Comparison of ENCODE assay signal across 8 cellular contexts in genomic region chr15:52569244-52569585, GRCh38. TPM values are rescaled to one million over a fixed set of nuclear protein-coding genes. Genes with fewer than 3 reads are reported as not detected.
DNase-seq lines count a peak whose midpoint lies in the region; ATAC-seq and TF ChIP-seq lines count a peak whose summit lies in the region.

No MANE protein-coding gene starts in this region.

- TF ChIP-seq CTCF in hepatocyte (IDR thresholded peaks at IDR 0.05; ENCODE audit: poor library complexity): no peak
- no peak for TF ChIP-seq CTCF in foreskin keratinocyte (conservative IDR thresholded peaks at IDR 0.05)

- DNase-seq in H7 (no peak), hepatocyte (ENCODE audit: low spot score) (no peak), SHP77 treated with DMSO at 0.1 percent for 48 hours (lab: John Stamatoyannopoulos, UW) (no peak), foreskin keratinocyte (no peak), kidney glomerular epithelial cell (lab: John Stamatoyannopoulos, UW) (no peak)
- no peak for DNase-seq in activated CD4-positive, alpha-beta memory T cell treated with anti-CD3 and anti-CD28 coated beads for 36 hours

- peak overlapping the region; percentile 96 for H3K27ac Mint-ChIP-seq in activated CD4-positive, alpha-beta memory T cell treated with anti-CD3 and anti-CD28 coated beads for 36 hours
- H3K27ac Mint-ChIP-seq in stimulated activated memory B cell treated with anti-CD40 and anti-IgM and Interleukin-4, amounts not matched to agents 10 μg/mL and 1 μg/mL and 100 μg/mL, for 72 hours: peak overlapping the region; percentile 89

- peaks cover 25% of the 10 kb centered on the region for H3K4me1 Mint-ChIP-seq in activated CD4-positive, alpha-beta memory T cell treated with anti-CD3 and anti-CD28 coated beads for 36 hours (ENCODE audit: low read depth)
- peaks cover 28% of the 10 kb centered on the region for H3K4me1 Mint-ChIP-seq in stimulated activated memory B cell treated with anti-CD40 and anti-IgM and Interleukin-4, amounts not matched to agents 10 μg/mL and 1 μg/mL and 100 μg/mL, for 72 hours

- peak overlapping the region; percentile 91 for H3K4me2 ChIP-seq in hepatocyte

- intact Hi-C loops in activated CD4-positive, alpha-beta memory T cell treated with anti-CD3 and anti-CD28 coated beads for 36 hours (cut with micrococcal nuclease): loop anchor here (1.0 kb wide), 2 partner anchors 10 to 109 kb away; no protein-coding TSS in a partner anchor

- H3K4me3 ChIP-seq in H7 (ENCODE audit: insufficient read depth, low read depth, low read length): peak overlapping the region; percentile 89; the same call in 1 of the 2 replicates
- no peak overlapping the region for H3K4me3 ChIP-seq in hepatocyte

- peaks cover 43% of the 10 kb centered on the region for H3K79me2 ChIP-seq in hepatocyte

- peak overlapping the region; percentile 98 for H3K4me3 Mint-ChIP-seq in activated CD4-positive, alpha-beta memory T cell treated with anti-CD3 and anti-CD28 coated beads for 36 hours
- H3K4me3 Mint-ChIP-seq in stimulated activated memory B cell treated with anti-CD40 and anti-IgM and Interleukin-4, amounts not matched to agents 10 μg/mL and 1 μg/mL and 100 μg/mL, for 72 hours: peak overlapping the region; percentile 87

- H3K36me3 Mint-ChIP-seq in activated CD4-positive, alpha-beta memory T cell treated with anti-CD3 and anti-CD28 coated beads for 36 hours: peaks cover 9% of the 10 kb centered on the region
- H3K36me3 Mint-ChIP-seq in stimulated activated memory B cell treated with anti-CD40 and anti-IgM and Interleukin-4, amounts not matched to agents 10 μg/mL and 1 μg/mL and 100 μg/mL, for 72 hours: no peaks in the 10 kb centered on the region

- H3K9me3 Mint-ChIP-seq in activated CD4-positive, alpha-beta memory T cell treated with anti-CD3 and anti-CD28 coated beads for 36 hours: peaks cover 2% of the 10 kb centered on the region
- H3K9me3 Mint-ChIP-seq in stimulated activated memory B cell treated with anti-CD40 and anti-IgM and Interleukin-4, amounts not matched to agents 10 μg/mL and 1 μg/mL and 100 μg/mL, for 72 hours: peaks cover 2% of the 10 kb centered on the region

- peak overlapping the region; percentile 82 for H2AFZ ChIP-seq in hepatocyte

- H3K36me3 ChIP-seq in H7 (replicated peaks; ENCODE audit: control insufficient read depth, insufficient read depth, low read length): no peaks in the 10 kb centered on the region
- no peaks in the 10 kb centered on the region for H3K36me3 ChIP-seq in hepatocyte (replicated peaks; ENCODE audit: insufficient read depth, low read depth)

- peaks cover 35% of the 10 kb centered on the region for H4K20me1 ChIP-seq in hepatocyte (ENCODE audit: insufficient read depth, poor library complexity, severe bottlenecking)

- peak overlapping the region; percentile 98 for H3K27ac ChIP-seq in hepatocyte
- H3K27ac ChIP-seq in foreskin keratinocyte: no peak overlapping the region

- H3K4me1 ChIP-seq in hepatocyte (ENCODE audit: insufficient read depth): peaks cover 22% of the 10 kb centered on the region
- H3K4me1 ChIP-seq in foreskin keratinocyte: peaks cover 8% of the 10 kb centered on the region

- H3K9me3 ChIP-seq in hepatocyte (ENCODE audit: low read depth): no peaks in the 10 kb centered on the region

- CTCF ChIA-PET in activated CD4-positive, alpha-beta memory T cell treated with anti-CD3 and anti-CD28 coated beads for 36 hours (lab: Charles Lee): interaction anchor here (1.0 kb wide), 2 partner anchors 41 to 312 kb away, joined by 3 read pairs; partner anchors contain the start of gene MYO5A

- no peaks in the 10 kb centered on the region for H3K9me2 ChIP-seq in hepatocyte (replicated peaks; ENCODE audit: insufficient read depth)

- 41% methylated on average over 10 of the region's 10 CpGs for WGBS in hepatocyte (ENCODE audit: low lambda C conversion rate, missing lambda C conversion rate)

- POLR2A ChIA-PET in activated CD4-positive, alpha-beta memory T cell treated with anti-CD3 and anti-CD28 coated beads for 36 hours (lab: Charles Lee): interaction anchor here (0.9 to 1.7 kb wide), 3 partner anchors 9 to 103 kb away, joined by 3 to 12 read pairs (median 9); no protein-coding TSS in a partner anchor

- peak; percentile 34 for ATAC-seq in stimulated activated memory B cell treated with anti-CD40 and anti-IgM and Interleukin-4, amounts not matched to agents 10 μg/mL and 1 μg/mL and 100 μg/mL, for 72 hours
- ATAC-seq in foreskin keratinocyte: no peak
- ATAC-seq in GM21360 (IDR thresholded peaks at IDR 0.05; ENCODE audit: unreplicated experiment): no peak

- no peaks in the 10 kb centered on the region for H3K27me3 Mint-ChIP-seq in activated CD4-positive, alpha-beta memory T cell treated with anti-CD3 and anti-CD28 coated beads for 36 hours
- no peaks in the 10 kb centered on the region for H3K27me3 Mint-ChIP-seq in stimulated activated memory B cell treated with anti-CD40 and anti-IgM and Interleukin-4, amounts not matched to agents 10 μg/mL and 1 μg/mL and 100 μg/mL, for 72 hours

- H3K27me3 ChIP-seq in H7 (ENCODE audit: control insufficient read depth, insufficient read depth, low read length): no peaks in the 10 kb centered on the region
- no peaks in the 10 kb centered on the region for H3K27me3 ChIP-seq in hepatocyte
- no peaks in the 10 kb centered on the region for H3K27me3 ChIP-seq in foreskin keratinocyte

RNA-seq across cellular contexts. Expression of gene ARPP19, which starts 0.4 kb away (rescaled TPM):
- 108 and 124 TPM in 2 replicates for total RNA-seq in H7 (2014; rRNA removed; shearing (Covaris generic))
- total RNA-seq in activated CD4-positive, alpha-beta memory T cell treated with anti-CD3 and anti-CD28 coated beads for 36 hours: 100 to 1,000 TPM; 172 to 183 TPM
- total RNA-seq in hepatocyte (120 and 130 TPM in 2 replicates), foreskin keratinocyte (117 and 120 TPM in 2 replicates)
- polyA plus RNA-seq in hepatocyte (51.7 and 52.7 TPM in 2 replicates), foreskin keratinocyte (37.2 and 43.6 TPM in 2 replicates)

RNA-seq across cellular contexts. Expression of gene MYO5A, which starts 40.5 kb away (rescaled TPM):
- total RNA-seq in H7 (2014; rRNA removed; shearing (Covaris generic)): 9.7 and 13.4 TPM in 2 replicates
- total RNA-seq in activated CD4-positive, alpha-beta memory T cell treated with anti-CD3 and anti-CD28 coated beads for 36 hours: 10 to 100 TPM; 32.4 to 37.8 TPM
- 8.5 and 14.8 TPM in 2 replicates for total RNA-seq in hepatocyte
- polyA plus RNA-seq in hepatocyte: 3.1 and 3.7 TPM in 2 replicates
- total RNA-seq in foreskin keratinocyte: 42.9 and 51.4 TPM in 2 replicates
- 7.5 and 7.7 TPM in 2 replicates for polyA plus RNA-seq in foreskin keratinocyte
